In the genomic region with DNA sequence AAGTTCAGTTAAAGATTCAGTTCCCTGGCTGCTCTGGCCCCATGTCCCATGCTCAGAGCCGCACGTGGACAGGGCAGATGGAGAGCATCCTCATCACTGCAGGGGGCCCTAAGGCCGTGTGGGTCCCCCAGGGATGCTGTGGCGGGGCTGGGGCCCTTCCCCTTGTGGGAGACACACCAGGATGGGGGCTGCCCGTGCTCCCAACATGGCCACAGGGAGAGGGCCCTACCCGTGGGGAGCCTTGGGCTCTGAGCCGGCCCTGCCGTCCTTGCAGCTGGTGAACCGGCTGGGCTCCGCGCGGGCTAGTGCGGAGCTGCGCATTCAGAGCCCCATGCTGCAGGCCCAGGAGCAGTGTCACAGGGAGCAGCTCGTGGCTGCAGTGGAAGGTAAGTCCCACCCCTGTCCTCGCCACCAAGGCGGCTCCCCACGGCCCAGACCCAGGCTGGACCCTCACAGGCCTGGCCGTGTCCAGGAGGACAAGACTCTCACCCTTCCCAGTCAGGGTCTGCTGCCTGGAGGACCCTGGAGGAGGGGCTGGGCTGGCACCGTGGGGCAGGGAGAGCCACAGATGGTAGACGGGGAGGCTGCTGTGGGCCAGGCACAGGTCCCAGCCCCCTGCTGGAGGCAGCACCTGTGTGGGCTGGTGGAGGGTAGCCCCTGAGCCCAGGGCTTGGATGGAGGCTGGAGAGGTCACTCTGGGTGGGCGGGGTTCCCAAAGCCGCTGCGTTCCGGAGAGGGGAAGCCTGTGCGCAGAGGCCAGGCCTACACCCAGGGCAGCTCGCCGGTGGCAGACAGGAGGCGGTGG, we compare ENCODE assay signal across 15 cellular contexts.
"Had no signal": no experiment of that assay in that cellular context is flagged by ENCODE, and none has a peak within 500 bp of the region (broad histone marks: within the 10 kb centered on the region; RNA-seq: fewer than 3 reads in every experiment).

No MANE protein-coding gene starts in this region.

- H3K36me3 ChIP-seq: SJSA1, thoracic aorta had no signal

- H3K27me3 ChIP-seq: SJSA1, upper lobe of left lung had no signal

- H3K27ac ChIP-seq: SJSA1, skin epidermis, thoracic aorta, upper lobe of left lung had no signal

- H3K4me1 ChIP-seq: SJSA1, upper lobe of left lung had no signal

- H3K4me3 ChIP-seq: lung, SJSA1, skin epidermis, thoracic aorta, upper lobe of left lung had no signal

- ATAC-seq: naive thymus-derived CD4-positive, alpha-beta T cell; stimulated activated naive B cell treated with anti-CD40 and anti-IgM and Interleukin-4, amounts not matched to agents 10 μg/mL and 1 μg/mL and 100 μg/mL, for 72 hours had no signal

- DNase-seq: activated CD4-positive, alpha-beta memory T cell treated with anti-CD3 and anti-CD28 coated beads, Interleukin-2, amount 10 ng/mL, durations not matched to agents 7 days and 5 days; activated CD4-positive, alpha-beta T cell treated with anti-CD3 and anti-CD28 coated beads, Interleukin-2, amount 10 ng/mL, durations not matched to agents 24 days and 14 days; activated effector memory CD4-positive, alpha-beta T cell treated with anti-CD3 and anti-CD28 coated beads, Interleukin-2, amount 50 U/mL, for 16 hours; activated naive CD4-positive, alpha-beta T cell treated with anti-CD3 and anti-CD28 coated beads, Interleukin-2, amount 10 ng/mL, durations not matched to agents 7 days and 5 days; amygdala; effector memory CD4-positive, alpha-beta T cell; hypothalamus; naive thymus-derived CD4-positive, alpha-beta T cell; stimulated activated naive B cell treated with anti-CD40 and anti-IgM and Interleukin-4, amounts not matched to agents 10 μg/mL and 1 μg/mL and 100 μg/mL, for 72 hours; T1000 had no signal

- H3K9me3 ChIP-seq: SJSA1, thoracic aorta, upper lobe of left lung had no signal
